ENCODE assay signal across 17 cellular contexts in genomic region chr1:84000196-84000885, GRCh38. TPM values are rescaled to one million over a fixed set of nuclear protein-coding genes. Genes with fewer than 3 reads are reported as not detected.
DNase-seq lines count a peak whose midpoint lies in the region; ATAC-seq and TF ChIP-seq lines count a peak whose summit lies in the region.
"Had no signal": no experiment of that assay in that cellular context is flagged by ENCODE, and none has a peak within 500 bp of the region (broad histone marks: within the 10 kb centered on the region; RNA-seq: fewer than 3 reads in every experiment).

No MANE protein-coding gene starts in this region.

- H3K4me3 ChIP-seq in tibial artery = peak overlapping the region; percentile 13 to 28

- H3K4me3 Mint-ChIP-seq in activated naive CD4-positive, alpha-beta T cell treated with anti-CD3 and anti-CD28 coated beads, Interleukin-2, amount 50 U/mL, for 24 hours = peak overlapping the region; percentile 31
- peak overlapping the region; percentile 85 for H3K4me3 Mint-ChIP-seq in activated T-helper 17 cell treated with anti-CD3 and anti-CD28 coated beads, Interleukin-2, amount 50 U/mL, for 72 hours

- no peaks in the 10 kb centered on the region for H3K36me3 ChIP-seq in tibial artery
- H3K36me3 ChIP-seq: lower lobe of right lung, ovary, upper lobe of left lung had no signal

- no peaks in the 10 kb centered on the region for H3K9me3 Mint-ChIP-seq in activated naive CD4-positive, alpha-beta T cell treated with anti-CD3 and anti-CD28 coated beads, Interleukin-2, amount 50 U/mL, for 24 hours
- H3K9me3 Mint-ChIP-seq in activated T-helper 17 cell treated with anti-CD3 and anti-CD28 coated beads, Interleukin-2, amount 50 U/mL, for 72 hours = no peaks in the 10 kb centered on the region

- no peaks in the 10 kb centered on the region for H3K27me3 ChIP-seq in tibial artery
- H3K27me3 ChIP-seq: ovary had no signal

- H3K4me1 ChIP-seq in tibial artery = peaks cover 0 to 52% (median 9%) of the 10 kb centered on the region in 4 donors

- no peak overlapping the region for H3K27ac Mint-ChIP-seq in activated naive CD4-positive, alpha-beta T cell treated with anti-CD3 and anti-CD28 coated beads, Interleukin-2, amount 50 U/mL, for 24 hours
- H3K27ac Mint-ChIP-seq in activated T-helper 17 cell treated with anti-CD3 and anti-CD28 coated beads, Interleukin-2, amount 50 U/mL, for 72 hours = no peak overlapping the region

- H3K27ac ChIP-seq in tibial artery = peak overlapping the region; percentile 96 to 99
- H3K27ac ChIP-seq: HL-60 had no signal

- no peaks in the 10 kb centered on the region for H3K9me3 ChIP-seq in tibial artery
- H3K9me3 ChIP-seq: lower lobe of right lung, ovary, upper lobe of left lung had no signal

- TF ChIP-seq CTCF in tibial artery (IDR thresholded peaks at IDR 0.05) = no peak

- ATAC-seq in activated T-helper 17 cell treated with anti-CD3 and anti-CD28 coated beads, Interleukin-2, amount 50 U/mL, for 72 hours (replicated peaks) = no peak
- no peak for ATAC-seq in GM18870 (IDR thresholded peaks at IDR 0.05; ENCODE audit: unreplicated experiment)
- ATAC-seq: lower lobe of right lung had no signal

- intact Hi-C loops in tibial artery (cut with DNase I; ENCODE audit: low total_unique reads) = no loop called here

- DNase-seq in activated naive CD4-positive, alpha-beta T cell (lab: John Stamatoyannopoulos, UW) = no peak
- peak; percentile 17 for DNase-seq in medulla oblongata (ENCODE audit: extremely low spot score)
- no peak for DNase-seq in tibial artery
- no peak for DNase-seq in GOT3 (lab: John Stamatoyannopoulos, UW)
- DNase-seq in stimulated activated naive CD4-positive, alpha-beta T cell treated with Interleukin-2 at 50 U/mL for 16 hours (lab: John Stamatoyannopoulos, UW) = no peak
- DNase-seq: amniotic stem cell, DMS153, Kasumi-1, lower lobe of right lung, NCI-H146, NCI-H526 treated with DMSO at 0.1 percent for 48 hours, ovary, upper lobe of left lung had no signal

- no peaks in the 10 kb centered on the region for H3K36me3 Mint-ChIP-seq in activated naive CD4-positive, alpha-beta T cell treated with anti-CD3 and anti-CD28 coated beads, Interleukin-2, amount 50 U/mL, for 24 hours
- H3K36me3 Mint-ChIP-seq in activated T-helper 17 cell treated with anti-CD3 and anti-CD28 coated beads, Interleukin-2, amount 50 U/mL, for 72 hours (ENCODE audit: low read depth) = no peaks in the 10 kb centered on the region

- peaks cover 14% of the 10 kb centered on the region for H3K4me1 Mint-ChIP-seq in activated naive CD4-positive, alpha-beta T cell treated with anti-CD3 and anti-CD28 coated beads, Interleukin-2, amount 50 U/mL, for 24 hours
- peaks cover 4% of the 10 kb centered on the region for H3K4me1 Mint-ChIP-seq in activated T-helper 17 cell treated with anti-CD3 and anti-CD28 coated beads, Interleukin-2, amount 50 U/mL, for 72 hours

- peaks cover 56% of the 10 kb centered on the region for H3K27me3 Mint-ChIP-seq in activated naive CD4-positive, alpha-beta T cell treated with anti-CD3 and anti-CD28 coated beads, Interleukin-2, amount 50 U/mL, for 24 hours
- peaks cover 55% of the 10 kb centered on the region for H3K27me3 Mint-ChIP-seq in activated T-helper 17 cell treated with anti-CD3 and anti-CD28 coated beads, Interleukin-2, amount 50 U/mL, for 72 hours

RNA-seq across cellular contexts. Expression of gene TTLL7, which starts 1.4 kb away (rescaled TPM):
- 1 to 10 TPM; 2.7 to 6.3 TPM for total RNA-seq in activated T-helper 17 cell treated with anti-CD3 and anti-CD28 coated beads, Interleukin-2, amount 50 U/mL, for 72 hours
